ENCODE assay signal across 8 cellular contexts in the genomic region with DNA sequence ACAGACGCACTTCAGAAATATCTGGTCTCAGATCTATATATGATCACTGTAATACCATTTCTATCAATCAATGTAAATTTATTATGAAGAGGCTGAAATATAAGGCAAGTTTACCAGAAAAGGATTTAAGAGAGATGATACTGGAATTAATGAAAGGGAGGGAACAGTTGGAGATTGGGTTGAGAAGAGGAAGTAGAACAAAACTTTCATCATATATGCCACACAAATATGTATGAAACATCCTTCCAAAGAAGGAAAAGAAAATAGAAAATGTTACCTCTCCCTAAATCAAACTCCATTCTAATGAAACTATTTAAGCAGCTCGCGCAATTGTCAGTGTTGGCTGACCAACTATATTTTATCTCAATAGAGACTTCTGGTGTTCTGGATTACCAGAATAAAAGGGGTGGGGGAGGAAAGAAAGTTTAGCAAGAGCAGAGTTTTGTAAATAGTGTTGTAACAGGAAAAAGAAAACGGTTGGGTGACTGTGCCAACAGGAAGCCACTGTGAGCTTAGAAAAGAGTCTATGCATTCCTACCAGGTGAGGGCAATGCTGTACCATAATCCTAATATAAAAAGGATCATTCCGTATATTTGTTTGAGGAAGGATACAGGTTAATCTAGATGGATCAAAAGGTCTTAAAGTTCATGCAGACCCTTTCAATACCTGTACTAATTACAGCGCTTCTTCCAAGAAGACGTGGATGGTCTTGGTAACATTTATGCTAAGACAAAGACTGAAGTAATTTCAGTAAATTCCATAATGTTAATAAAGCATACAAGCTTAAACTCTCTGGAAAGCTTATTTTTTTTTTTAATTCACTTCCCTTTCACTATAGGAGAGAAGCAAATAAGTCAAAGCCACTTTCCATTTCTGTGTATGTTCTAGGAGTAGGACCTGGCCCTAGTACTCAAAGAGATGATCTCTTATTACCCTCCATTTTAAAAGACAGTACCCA. TPM values are rescaled to one million over a fixed set of nuclear protein-coding genes. Genes with fewer than 3 reads are reported as not detected.
DNase-seq lines count a peak whose midpoint lies in the region; ATAC-seq, FAIRE-seq and TF ChIP-seq lines count a peak whose summit lies in the region.

No MANE protein-coding gene starts in this region.

- peak; percentile 81 for DNase-seq in SKM-1 treated with dmso at 0.1 percent for 144 hours (lab: John Stamatoyannopoulos, UW; ENCODE audit: unreplicated experiment)
- peak; percentile 17 to 41 for DNase-seq in erythroblast (lab: John Stamatoyannopoulos, UW)
- no peak for DNase-seq in natural killer cell treated with Interleukin-12 subunit alpha and Interleukin-12 subunit beta and Interleukin-15 and Interleukin-18, amount 100 ng/mL, for 72 hours (ENCODE audit: low spot score)

- peak overlapping the region; percentile 81 to 93 for H3K27ac Mint-ChIP-seq in natural killer cell treated with Interleukin-12 subunit alpha and Interleukin-12 subunit beta and Interleukin-15 and Interleukin-18, amount 100 ng/mL, for 72 hours

- peaks cover 66% of the 10 kb centered on the region for H3K36me3 ChIP-seq in KOPT-K1 (ENCODE audit: insufficient read depth, low read length)

- peak overlapping the region; percentile 51 for H3K27ac ChIP-seq in KOPT-K1 (ENCODE audit: low read depth, low read length, poor library complexity, severe bottlenecking)

- H3K36me3 Mint-ChIP-seq in natural killer cell treated with Interleukin-12 subunit alpha and Interleukin-12 subunit beta and Interleukin-15 and Interleukin-18, amount 100 ng/mL, for 72 hours, result peaks cover 26% of the 10 kb centered on the region

- peaks cover 23% of the 10 kb centered on the region for H3K9me3 ChIP-seq in KOPT-K1 (ENCODE audit: insufficient read depth, low read length, poor library complexity, severe bottlenecking)

- no peak for TF ChIP-seq POLR2A in erythroblast (IDR thresholded peaks at IDR 0.05; ENCODE audit: low read length)

- H3K4me3 Mint-ChIP-seq in natural killer cell treated with Interleukin-12 subunit alpha and Interleukin-12 subunit beta and Interleukin-15 and Interleukin-18, amount 100 ng/mL, for 72 hours, result peak overlapping the region; percentile 41

- peak; percentile 68 for FAIRE-seq in G401.6 (lab: Jason Lieb, UNC)

- no peaks in the 10 kb centered on the region for H3K27me3 Mint-ChIP-seq in natural killer cell treated with Interleukin-12 subunit alpha and Interleukin-12 subunit beta and Interleukin-15 and Interleukin-18, amount 100 ng/mL, for 72 hours

- H3K4me1 Mint-ChIP-seq in natural killer cell treated with Interleukin-12 subunit alpha and Interleukin-12 subunit beta and Interleukin-15 and Interleukin-18, amount 100 ng/mL, for 72 hours (ENCODE audit: low read depth in 2 of 2), result peaks cover 23 to 27% of the 10 kb centered on the region in 2 donors

- H3K9me3 Mint-ChIP-seq in natural killer cell treated with Interleukin-12 subunit alpha and Interleukin-12 subunit beta and Interleukin-15 and Interleukin-18, amount 100 ng/mL, for 72 hours, result peaks cover 6% of the 10 kb centered on the region

- peak; percentile 87 to 93 for ATAC-seq in natural killer cell treated with Interleukin-12 subunit alpha and Interleukin-12 subunit beta and Interleukin-15 and Interleukin-18, amount 100 ng/mL, for 72 hours
- ATAC-seq in GM19397 (IDR thresholded peaks at IDR 0.05; ENCODE audit: unreplicated experiment) (no peak), GM19035 (IDR thresholded peaks at IDR 0.05; ENCODE audit: unreplicated experiment) (no peak), HG02970 (IDR thresholded peaks at IDR 0.05; ENCODE audit: low FRiP score, unreplicated experiment) (no peak)

RNA-seq across cellular contexts. Expression of gene LLPH, which starts 14.5 kb away (rescaled TPM):
- total RNA-seq in natural killer cell treated with Interleukin-12 subunit alpha and Interleukin-12 subunit beta and Interleukin-15 and Interleukin-18, amount 100 ng/mL, for 72 hours, result 10 to 100 TPM; 24.1 to 34.9 TPM

RNA-seq across cellular contexts. Expression of gene TMBIM4, which starts 24.7 kb away (rescaled TPM):
- total RNA-seq in natural killer cell treated with Interleukin-12 subunit alpha and Interleukin-12 subunit beta and Interleukin-15 and Interleukin-18, amount 100 ng/mL, for 72 hours, result 10 to 100 TPM; 43.7 to 89.2 TPM

RNA-seq across cellular contexts. Expression of gene IRAK3, which starts 43.9 kb away (rescaled TPM):
- total RNA-seq in natural killer cell treated with Interleukin-12 subunit alpha and Interleukin-12 subunit beta and Interleukin-15 and Interleukin-18, amount 100 ng/mL, for 72 hours, result 10 to 100 TPM; 18.8 to 21.7 TPM

Comparison
In these comparisons a context has a peak if more than half of its experiments do, and no peak if none do; other contexts are left out.
1. ATAC-seq: peak in natural killer cell treated with Interleukin-12 subunit alpha and Interleukin-12 subunit beta and Interleukin-15 and Interleukin-18, amount 100 ng/mL, for 72 hours (2 of 2); none in GM19397 (single experiment), GM19035 (single experiment) and HG02970 (single experiment).